18 cellular contexts compared by ENCODE assay signal in genomic region chr17:43611230-43611969, GRCh38. TPM values are rescaled to one million over a fixed set of nuclear protein-coding genes. Genes with fewer than 3 reads are reported as not detected.
A peak's percentile ranks its signal among the peaks of the same experiment; 100 is the strongest.
DNase-seq lines count a peak whose midpoint lies in the region; ATAC-seq, FAIRE-seq and TF ChIP-seq lines count a peak whose summit lies in the region.
"Had no signal": no experiment of that assay in that cellular context is flagged by ENCODE, and none has a peak within 500 bp of the region (broad histone marks: within the 10 kb centered on the region; RNA-seq: fewer than 3 reads in every experiment).

No MANE protein-coding gene starts in this region.

- TF ChIP-seq EP300 in HepG2 (IDR thresholded peaks at IDR 0.05; ENCODE audit: low read depth in 2 of 2, low read length in 2 of 2) = no peak
- no peak for TF ChIP-seq EP300 in HepG2 (CRISPR knock-in tag; IDR thresholded peaks at IDR 0.05; ENCODE audit: borderline replicate concordance)
- no peak for TF ChIP-seq EP300 in H1 (IDR thresholded peaks at IDR 0.05; ENCODE audit: borderline replicate concordance in 1 of 2, low read depth in 2 of 2, low read length in 2 of 2)

- DNase-seq in HepG2 (ENCODE audit: low spot score) (no peak), right lobe of liver (no peak), NAMALWA (ENCODE audit: low spot score) (peak; percentile 53), H1 (ENCODE audit: low read depth in 1 of 2, low spot score in 2 of 2) (no peak), GDM1 (lab: John Stamatoyannopoulos, UW) (no peak), gastrocnemius medialis (no peak), lower leg skin (ENCODE audit: low spot score in 2 of 2) (no peak)
- DNase-seq: Calu3; CD4-positive, CD25-positive, alpha-beta regulatory T cell; GM23248; MG63; NCI-H1105 treated with DMSO at 0.1 percent for 48 hours; NCI-H187; NCI-H2171 treated with DMSO at 0.1 percent for 48 hours; NCI-H446 treated with DMSO at 0.1 percent for 48 hours; NK-92 treated with Interleukin-12 subunit alpha and Interleukin-12 subunit beta, amount 100 ng/mL, for 24 hours; RPMI8226; SIG-M5 had no signal

- H2BK5ac ChIP-seq in H1 (ENCODE audit: low read depth, low read length) = no peak overlapping the region

- H2BK120ac ChIP-seq in H1 (replicated peaks; ENCODE audit: low read depth, low read length) = no peak overlapping the region

- H3K4me2 ChIP-seq in HepG2 (ENCODE audit: low read depth, low read length) (no peak overlapping the region), H1 (ENCODE audit: insufficient read depth in 1 of 2, low read depth in 2 of 2, low read length in 2 of 2) (no peak overlapping the region)

- no peak overlapping the region for H4K91ac ChIP-seq in H1 (replicated peaks; ENCODE audit: insufficient read length, low read length)

- no peak for TF ChIP-seq RAD21 in HepG2 (CRISPR knock-in tag; IDR thresholded peaks at IDR 0.05)
- TF ChIP-seq RAD21 in H1 (IDR thresholded peaks at IDR 0.05 in 1 of 2, conservative IDR thresholded peaks at IDR 0.05 in 1 of 2; ENCODE audit: low read depth in 2 of 2, low read length in 2 of 2) = no peak

- H3K27me3 ChIP-seq in HepG2 (ENCODE audit: control insufficient read depth in 1 of 2, insufficient read depth in 2 of 2, low read length in 2 of 2) (no peaks in the 10 kb centered on the region), right lobe of liver (no peaks in the 10 kb centered on the region), H1 (replicated peaks in 1 of 4; ENCODE audit: control insufficient read depth in 3 of 4, extremely low read depth in 1 of 4, insufficient read depth in 3 of 4, low read length in 3 of 4) (no peaks in the 10 kb centered on the region), gastrocnemius medialis (no peaks in the 10 kb centered on the region)
- H3K27me3 ChIP-seq: MG63 had no signal

- no peak overlapping the region for H3K4ac ChIP-seq in H1 (replicated peaks; ENCODE audit: insufficient read length, low read depth, low read length)

- CTCF ChIA-PET in HepG2 (lab: Yijun Ruan, JAX; ENCODE audit: low intra/inter-chr PET ratio, low total read pairs) = no interaction called here
- CTCF ChIA-PET in H1 (lab: Charles Lee; ENCODE audit: partially characterized antibody) = interaction anchor here (1.1 to 1.4 kb wide), 4 partner anchors 13 to 156 kb away, joined by 3 to 5 read pairs (median 4); no protein-coding TSS in a partner anchor

- H4K8ac ChIP-seq in H1 (ENCODE audit: extremely low read depth, insufficient read depth, low read length) = no peak overlapping the region

- H2AFZ ChIP-seq in HepG2 (ENCODE audit: low read length) (no peak overlapping the region), H1 (ENCODE audit: low read length) (no peak overlapping the region)
- H2AFZ ChIP-seq: GM23248 had no signal

- no peak overlapping the region for H3K14ac ChIP-seq in H1 (ENCODE audit: insufficient read length)

- no peak overlapping the region for H3K56ac ChIP-seq in H1 (replicated peaks; ENCODE audit: insufficient read length, low read depth, low read length)

- no peaks in the 10 kb centered on the region for H3K79me1 ChIP-seq in H1 (ENCODE audit: low read depth, low read length)

- H3K4me1 ChIP-seq in HepG2 (ENCODE audit: insufficient read depth, low read length) = peaks cover 25% of the 10 kb centered on the region
- H3K4me1 ChIP-seq in right lobe of liver = no peaks in the 10 kb centered on the region
- no peaks in the 10 kb centered on the region for H3K4me1 ChIP-seq in H1 (replicated peaks in 1 of 4; ENCODE audit: control insufficient read depth in 3 of 4, insufficient read depth in 4 of 4, low read length in 3 of 4)
- H3K4me1 ChIP-seq in gastrocnemius medialis = no peaks in the 10 kb centered on the region

- H2AK5ac ChIP-seq in H1 (ENCODE audit: low read depth, low read length) = no peak overlapping the region

- 93% methylated on average over 2 of the region's 2 CpGs for WGBS in HepG2 (ENCODE audit: low lambda C conversion rate)
- WGBS in right lobe of liver (ENCODE audit: insufficient coverage, low coverage, low lambda C conversion rate, missing lambda C conversion rate) = no CpG with 5 or more reads among the region's 2 CpGs
- WGBS in H1 (ENCODE audit: extremely low coverage in 1 of 2, insufficient coverage in 1 of 2, insufficient read length in 1 of 2, insufficient replicate concordance in 2 of 2, low coverage in 1 of 2, low lambda C conversion rate in 2 of 2, missing lambda C conversion rate in 1 of 2), 2 experiments = 80% methylated on average over 2 of the region's 2 CpGs; no CpG with 5 or more reads in 1 of the 2 experiments
- 88 to 94% methylated on average over 2 of the region's 2 CpGs for WGBS in lower leg skin, 2 donors

- intact Hi-C loops in HepG2 (cut with micrococcal nuclease; ENCODE audit: unreplicated experiment) = no loop called here
- intact Hi-C loops in right lobe of liver (cut with DNase I) = no loop called here
- intact Hi-C loops in gastrocnemius medialis (cut with DNase I; ENCODE audit: low total_unique reads) = no loop called here
- intact Hi-C loops in lower leg skin (cut with DNase I; ENCODE audit: low total_unique reads) = no loop called here

- no peak overlapping the region for H3K18ac ChIP-seq in H1 (ENCODE audit: extremely low read depth, low read length)

- no peak overlapping the region for H2BK20ac ChIP-seq in H1 (ENCODE audit: low read length)

- TF ChIP-seq POLR2A in HepG2 (IDR thresholded peaks at IDR 0.05; ENCODE audit: insufficient read depth in 1 of 2, low read depth in 2 of 2, low read length in 2 of 2) = no peak
- TF ChIP-seq POLR2A in right lobe of liver (IDR thresholded peaks at IDR 0.05) = no peak
- TF ChIP-seq POLR2A in H1 (IDR thresholded peaks at IDR 0.05; ENCODE audit: control extremely low read depth in 1 of 2, low read depth in 2 of 2, low read length in 2 of 2) = no peak
- no peak for TF ChIP-seq POLR2A in gastrocnemius medialis (IDR thresholded peaks at IDR 0.05)
- TF ChIP-seq POLR2A in lower leg skin (IDR thresholded peaks at IDR 0.05) = no peak

- no peak overlapping the region for H3K4me3 ChIP-seq in HepG2 (replicated peaks in 1 of 3; ENCODE audit: insufficient read depth in 1 of 3, low read depth in 2 of 3, low read length in 3 of 3)
- no peak overlapping the region for H3K4me3 ChIP-seq in right lobe of liver
- no peak overlapping the region for H3K4me3 ChIP-seq in H1 (ENCODE audit: extremely low read depth in 1 of 4, insufficient read depth in 2 of 4, low read depth in 3 of 4, low read length in 4 of 4)
- H3K4me3 ChIP-seq in gastrocnemius medialis = no peak overlapping the region
- H3K4me3 ChIP-seq in lower leg skin (ENCODE audit: low read depth, poor library complexity, severe bottlenecking) = no peak overlapping the region
- H3K4me3 ChIP-seq: GM23248, MG63 had no signal

- H3K9ac ChIP-seq in HepG2 (ENCODE audit: insufficient read depth, low read depth, low read length) = no peak overlapping the region
- H3K9ac ChIP-seq in H1 (replicated peaks in 1 of 4; ENCODE audit: extremely low read depth in 1 of 4, low read depth in 3 of 4, low read length in 3 of 4) = no peak overlapping the region
- H3K9ac ChIP-seq: GM23248 had no signal

- no peaks in the 10 kb centered on the region for H3K79me2 ChIP-seq in HepG2 (ENCODE audit: insufficient read depth, low read length)
- H3K79me2 ChIP-seq in H1 (ENCODE audit: control insufficient read depth in 1 of 2, insufficient read depth in 2 of 2, low read length in 2 of 2) = no peaks in the 10 kb centered on the region

- POLR2A ChIA-PET in HepG2 (lab: Yijun Ruan, JAX) (no interaction called here), H1 (lab: Charles Lee; ENCODE audit: partially characterized antibody) (interaction anchor here (0.6 kb wide), 1 partner anchor 143 kb away, joined by 3 read pairs; no protein-coding TSS in a partner anchor)

- in situ Hi-C loops in HepG2 (cut with HindIII; ENCODE audit: extremely low pct_ligation_motif_present, low pct_unique_long_range_greater_than_20kb) = no loop called here
- in situ Hi-C loops in gastrocnemius medialis (cut with MboI; ENCODE audit: low sequenced_read_pairs in 4 of 4) = no loop called here

- no TSS peak for BruUV-seq in HepG2 (replicated peaks; lab: Mats Ljungman, UMichigan)

- no peak overlapping the region for H4K5ac ChIP-seq in H1 (ENCODE audit: insufficient read length, low read depth, low read length)

- H3K36me3 ChIP-seq in HepG2 (replicated peaks in 1 of 2; ENCODE audit: control insufficient read depth in 1 of 2, insufficient read depth in 2 of 2, low read length in 2 of 2) (no peaks in the 10 kb centered on the region), right lobe of liver (no peaks in the 10 kb centered on the region), H1 (ENCODE audit: control insufficient read depth in 2 of 4, insufficient read depth in 4 of 4, low read length in 3 of 4) (no peaks in the 10 kb centered on the region), gastrocnemius medialis (no peaks in the 10 kb centered on the region)
- H3K36me3 ChIP-seq: MG63 had no signal

- no peak for TF ChIP-seq CTCF in HepG2 (CRISPR knock-in tag; IDR thresholded peaks at IDR 0.05)
- TF ChIP-seq CTCF in right lobe of liver (IDR thresholded peaks at IDR 0.05) = no peak
- TF ChIP-seq CTCF in H1 (IDR thresholded peaks at IDR 0.05; ENCODE audit: control extremely low read depth in 1 of 3, insufficient read depth in 1 of 3, low read depth in 1 of 3, low read length in 3 of 3) = no peak
- no peak for TF ChIP-seq CTCF in gastrocnemius medialis (IDR thresholded peaks at IDR 0.05 in 4 of 5, conservative IDR thresholded peaks at IDR 0.05 in 1 of 5)
- no peak for TF ChIP-seq CTCF in lower leg skin (IDR thresholded peaks at IDR 0.05)

- FAIRE-seq in HepG2 (lab: Jason Lieb, UNC) (no peak), H1 (lab: Jason Lieb, UNC) (no peak)

- no peaks in the 10 kb centered on the region; the same call in 1 of the 2 replicates for H3K23me2 ChIP-seq in H1 (ENCODE audit: low read depth, low read length)

- peak overlapping the region; percentile 14; the same call in 1 of the 2 replicates for H2BK15ac ChIP-seq in H1 (ENCODE audit: low read length)

- H3K9me3 ChIP-seq in HepG2 (ENCODE audit: low read length) (no peaks in the 10 kb centered on the region), right lobe of liver (no peaks in the 10 kb centered on the region), H1 (ENCODE audit: insufficient read depth in 2 of 2, low read depth in 1 of 2, low read length in 1 of 2) (peaks cover 0 to 4% of the 10 kb centered on the region in 2 experiments; a peak in 1 of 4 replicates), gastrocnemius medialis (no peaks in the 10 kb centered on the region)
- H3K9me3 ChIP-seq: MG63 had no signal

- H3K23ac ChIP-seq in H1 (ENCODE audit: insufficient read length) = no peak overlapping the region

- 0 out of 2 replicates have a peak overlapping the region, but pooled peaks have one; percentile 11 for H2BK12ac ChIP-seq in H1 (ENCODE audit: low read depth, low read length)

- no peak for ATAC-seq in HepG2
- no peak for ATAC-seq in right lobe of liver
- ATAC-seq in gastrocnemius medialis = no peak

- no peaks in the 10 kb centered on the region for H4K20me1 ChIP-seq in HepG2 (ENCODE audit: insufficient read depth, low read length)
- no peaks in the 10 kb centered on the region for H4K20me1 ChIP-seq in H1 (replicated peaks in 1 of 2; ENCODE audit: control insufficient read depth in 1 of 2, insufficient read depth in 2 of 2, low read length in 2 of 2)

- H3K27ac ChIP-seq in HepG2 (ENCODE audit: extremely low read length, insufficient read depth, low read length) (no peak overlapping the region), right lobe of liver (no peak overlapping the region), H1 (ENCODE audit: low read depth, low read length) (no peak overlapping the region), gastrocnemius medialis (no peak overlapping the region)
- H3K27ac ChIP-seq: GM23248 had no signal

RNA-seq across cellular contexts. Expression of gene MEOX1, which starts 50.3 kb away (rescaled TPM):
- not detected in 2 replicates for total RNA-seq in HepG2 (2016; rRNA removed; fragmentation: Illumina TruSeq; extraction: Trizol)
- not detected in 2 replicates for total RNA-seq in HepG2 (2016; cell fraction: cytosol; rRNA removed; fragmentation: Illumina TruSeq; extraction: Trizol; ENCODE audit: low read depth)
- total RNA-seq in HepG2 (2016; cell fraction: insoluble cytoplasmic fraction; rRNA removed; fragmentation: Illumina TruSeq; extraction: Trizol) = not detected in 2 replicates
- total RNA-seq in HepG2 (2016; cell fraction: membrane; rRNA removed; fragmentation: Illumina TruSeq; extraction: Trizol) = not detected in 2 replicates
- not detected in 2 replicates for total RNA-seq in HepG2 (2016; cell fraction: nucleus; rRNA removed; fragmentation: Illumina TruSeq; extraction: Trizol)
- polyA plus RNA-seq in HepG2 (2011; rRNA removed) = not detected in 2 replicates
- polyA plus RNA-seq in HepG2 (2011; cell fraction: cytosol; rRNA removed) = not detected in 2 replicates
- polyA plus RNA-seq in HepG2 (2011; cell fraction: nucleus; rRNA removed) = not detected in 2 replicates
- not detected in 2 replicates for polyA plus RNA-seq in HepG2 (2012)
- not detected in 2 replicates for polyA plus RNA-seq in HepG2 (2016; cell fraction: cytosol; fragmentation: Illumina TruSeq; extraction: Trizol; ENCODE audit: low read depth)
- not detected in 2 replicates for polyA plus RNA-seq in HepG2 (2016; cell fraction: insoluble cytoplasmic fraction; fragmentation: Illumina TruSeq; extraction: Trizol; ENCODE audit: low read depth)
- polyA plus RNA-seq in HepG2 (2016; cell fraction: membrane; fragmentation: Illumina TruSeq; extraction: Trizol; ENCODE audit: low read depth) = not detected in 2 replicates
- not detected in 2 replicates for polyA plus RNA-seq in HepG2 (2016; cell fraction: nucleus; fragmentation: Illumina TruSeq; extraction: Trizol; ENCODE audit: insufficient read depth, low read depth)
- 2.2 TPM in 1 of 2 replicates, not detected in the other for polyA minus RNA-seq in HepG2 (2011; rRNA and poly(A)+ RNA removed; ENCODE audit: low replicate concordance)
- polyA minus RNA-seq in HepG2 (2011; cell fraction: cytosol; rRNA and poly(A)+ RNA removed) = not detected in 2 replicates
- not detected in 2 replicates for polyA minus RNA-seq in HepG2 (2011; cell fraction: nucleus; rRNA and poly(A)+ RNA removed)
- total RNA-seq in right lobe of liver = under 1 TPM in 1 of 6 experiments, not detected in 5; 0.11 TPM
- total RNA-seq in H1 (2021; fragmentation: NEBNext Ultra II Directional; extraction: Animal tissue kit (Norgen Biotek cat#: 25700)) = not detected in 2 replicates
- 0.03 TPM in 1 of 2 replicates, not detected in the other for polyA plus RNA-seq in H1 (2011; rRNA removed)
- polyA plus RNA-seq in H1 (2011; cell fraction: cytosol; rRNA removed) = not detected
- polyA plus RNA-seq in H1 (2011; cell fraction: nucleus; rRNA removed) = 0.07 TPM
- polyA plus RNA-seq in H1 (2012, experiment 1 of 2) = 0.11 to 0.12 TPM in 2 of 4 replicates, not detected in the others
- not detected for polyA plus RNA-seq in H1 (2012, experiment 2 of 2)
- polyA plus RNA-seq in H1 (2013, experiment 1 of 2) = 0.04 TPM
- 0.11 TPM for polyA plus RNA-seq in H1 (2013, experiment 2 of 2)
- not detected in 2 replicates for polyA minus RNA-seq in H1 (2011; rRNA and poly(A)+ RNA removed)
- polyA minus RNA-seq in H1 (2011; cell fraction: cytosol; rRNA and poly(A)+ RNA removed) = not detected
- polyA minus RNA-seq in H1 (2011; cell fraction: nucleus; rRNA and poly(A)+ RNA removed) = 0.20 TPM
- total RNA-seq in gastrocnemius medialis = 10 to 100 TPM in 1 of 4 donors, 1 to 10 TPM in 3; 4.0 to 12.2 (median 8.8) TPM
- 1 to 10 TPM; 1.9 to 7.9 (median 3.7) TPM for total RNA-seq in lower leg skin
- total RNA-seq: Calu3, GM23248 had no signal
- polyA plus RNA-seq: GM23248 had no signal
